8 cellular contexts compared by ENCODE assay signal in the genomic region with DNA sequence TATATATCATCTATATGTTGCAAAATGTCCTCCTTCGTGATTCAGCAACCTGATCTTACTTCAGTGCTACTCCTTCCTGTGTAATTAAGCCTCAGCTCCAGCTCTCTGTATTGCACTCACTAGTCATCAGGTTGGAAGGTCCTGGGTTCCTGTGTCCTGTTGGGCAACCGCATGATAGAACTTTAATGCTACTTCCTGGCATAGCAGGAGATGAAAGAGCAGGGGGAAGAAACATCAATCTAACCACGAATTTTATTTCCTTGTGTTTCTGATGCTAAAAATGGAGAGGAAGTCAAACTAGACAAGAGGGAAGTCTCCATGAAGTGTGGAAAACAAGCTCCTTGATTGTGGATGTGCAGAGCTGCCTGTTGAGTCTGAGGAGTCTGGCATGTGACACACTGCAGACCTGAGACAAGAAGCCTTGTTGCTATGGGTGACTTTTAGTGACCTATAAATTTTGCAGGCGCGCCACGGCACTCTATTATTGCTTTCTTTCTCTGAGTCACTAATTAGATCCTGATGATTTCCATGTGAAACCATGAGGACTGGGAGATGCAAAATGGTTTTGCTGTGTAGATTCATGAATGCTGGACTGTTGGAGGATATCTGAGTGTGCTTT. TPM values are rescaled to one million over a fixed set of nuclear protein-coding genes. Genes with fewer than 3 reads are reported as not detected.
DNase-seq lines count a peak whose midpoint lies in the region; ATAC-seq and TF ChIP-seq lines count a peak whose summit lies in the region.

No MANE protein-coding gene starts in this region.

- DNase-seq in activated CD8-positive, alpha-beta memory T cell treated with anti-CD3 and anti-CD28 coated beads, Interleukin-2, amount 10 ng/mL, durations not matched to agents 7 days and 5 days: peak; percentile 62
- no peak for DNase-seq in activated CD8-positive, alpha-beta memory T cell treated with anti-CD3 and anti-CD28 coated beads, Interleukin-2, amount 50 U/mL, for 48 hours
- DNase-seq in T-helper 22 cell (ENCODE audit: low read depth) (peak; percentile 36), fibroblast of the conjunctiva (ENCODE audit: low read depth) (peak; percentile 82), smooth muscle cell (lab: John Stamatoyannopoulos, UW; ENCODE audit: unreplicated experiment) (peak; percentile 15), ecto neural progenitor cell (ENCODE audit: low spot score) (no peak)

- WGBS in smooth muscle cell (ENCODE audit: low lambda C conversion rate): 10% methylated on average over 6 of the region's 6 CpGs

- H3K4me2 ChIP-seq in smooth muscle cell: peak overlapping the region; percentile 78

- peak overlapping the region; percentile 79 for H3K27ac Mint-ChIP-seq in activated CD8-positive, alpha-beta memory T cell treated with anti-CD3 and anti-CD28 coated beads, Interleukin-2, amount 10 ng/mL, durations not matched to agents 7 days and 5 days

- H3K9ac ChIP-seq in smooth muscle cell (ENCODE audit: low read depth): peak overlapping the region; percentile 79

- H3K9me3 ChIP-seq in smooth muscle cell (replicated peaks; ENCODE audit: low read depth): no peaks in the 10 kb centered on the region

- H3K27me3 Mint-ChIP-seq in activated CD8-positive, alpha-beta memory T cell treated with anti-CD3 and anti-CD28 coated beads, Interleukin-2, amount 10 ng/mL, durations not matched to agents 7 days and 5 days: no peaks in the 10 kb centered on the region

- no peak overlapping the region for H2AFZ ChIP-seq in smooth muscle cell (ENCODE audit: low read depth)

- peaks cover 6% of the 10 kb centered on the region for H3K4me1 ChIP-seq in smooth muscle cell (ENCODE audit: low read depth)

- no peaks in the 10 kb centered on the region for H3K27me3 ChIP-seq in smooth muscle cell (ENCODE audit: low read depth)

- H3K4me1 Mint-ChIP-seq in activated CD8-positive, alpha-beta memory T cell treated with anti-CD3 and anti-CD28 coated beads, Interleukin-2, amount 10 ng/mL, durations not matched to agents 7 days and 5 days: peaks cover 40% of the 10 kb centered on the region

- ATAC-seq in activated CD8-positive, alpha-beta memory T cell treated with anti-CD3 and anti-CD28 coated beads, Interleukin-2, amount 10 ng/mL, durations not matched to agents 7 days and 5 days: peak; percentile 82
- ATAC-seq in GM21529 (IDR thresholded peaks at IDR 0.05; ENCODE audit: unreplicated experiment): no peak
- ATAC-seq in GM18873 (IDR thresholded peaks at IDR 0.05; ENCODE audit: low FRiP score, unreplicated experiment): no peak

- H3K79me2 ChIP-seq in smooth muscle cell (ENCODE audit: low read depth): peaks cover 15% of the 10 kb centered on the region

- peaks cover 3% of the 10 kb centered on the region for H4K20me1 ChIP-seq in smooth muscle cell (ENCODE audit: low read depth)

- H3F3A ChIP-seq in smooth muscle cell (ENCODE audit: low read depth): peaks cover 23% of the 10 kb centered on the region

- H3K9me3 Mint-ChIP-seq in activated CD8-positive, alpha-beta memory T cell treated with anti-CD3 and anti-CD28 coated beads, Interleukin-2, amount 10 ng/mL, durations not matched to agents 7 days and 5 days (ENCODE audit: low read depth): no peaks in the 10 kb centered on the region

- peaks cover 67% of the 10 kb centered on the region for H3K36me3 Mint-ChIP-seq in activated CD8-positive, alpha-beta memory T cell treated with anti-CD3 and anti-CD28 coated beads, Interleukin-2, amount 10 ng/mL, durations not matched to agents 7 days and 5 days

- H3K4me3 ChIP-seq in smooth muscle cell: peak overlapping the region; percentile 23

- peak overlapping the region; percentile 11 for H3K4me3 Mint-ChIP-seq in activated CD8-positive, alpha-beta memory T cell treated with anti-CD3 and anti-CD28 coated beads, Interleukin-2, amount 10 ng/mL, durations not matched to agents 7 days and 5 days

- peak overlapping the region; percentile 96 for H3K27ac ChIP-seq in smooth muscle cell (ENCODE audit: low read depth)

- H3K36me3 ChIP-seq in smooth muscle cell (ENCODE audit: low read depth): peaks cover 3% of the 10 kb centered on the region

- CTCF ChIA-PET in activated CD8-positive, alpha-beta memory T cell treated with anti-CD3 and anti-CD28 coated beads, Interleukin-2, amount 10 ng/mL, durations not matched to agents 7 days and 5 days (lab: Charles Lee): interaction anchor here (0.8 to 1.7 kb wide), 6 partner anchors 11 to 44 kb away, joined by 3 to 5 read pairs (median 3); no protein-coding TSS in a partner anchor

- no peak for TF ChIP-seq CTCF in smooth muscle cell (IDR thresholded peaks at IDR 0.05; ENCODE audit: borderline replicate concordance, insufficient read depth, poor library complexity, severe bottlenecking)

RNA-seq across cellular contexts. Expression of a gene that starts 25.6 kb away (rescaled TPM):
- total RNA-seq in activated CD8-positive, alpha-beta memory T cell treated with anti-CD3 and anti-CD28 coated beads, Interleukin-2, amount 10 ng/mL, durations not matched to agents 7 days and 5 days: under 1 TPM in 1 of 2 experiments, not detected in 1; 0.09 TPM
- not detected in 2 replicates for total RNA-seq in smooth muscle cell
- 0.06 and 0.13 TPM in 2 replicates for polyA plus RNA-seq in smooth muscle cell

RNA-seq across cellular contexts. Expression of a gene that starts 27.4 kb away (rescaled TPM):
- 10 to 100 TPM; 86.6 to 93.4 TPM for total RNA-seq in activated CD8-positive, alpha-beta memory T cell treated with anti-CD3 and anti-CD28 coated beads, Interleukin-2, amount 10 ng/mL, durations not matched to agents 7 days and 5 days
- total RNA-seq in smooth muscle cell: 157 and 211 TPM in 2 replicates
- polyA plus RNA-seq in smooth muscle cell: 97.5 and 104 TPM in 2 replicates

RNA-seq across cellular contexts. Expression of a gene that starts 37.0 kb away (rescaled TPM):
- total RNA-seq in activated CD8-positive, alpha-beta memory T cell treated with anti-CD3 and anti-CD28 coated beads, Interleukin-2, amount 10 ng/mL, durations not matched to agents 7 days and 5 days: under 1 TPM; 0.09 to 0.38 TPM
- 0.31 TPM in 1 of 2 replicates, not detected in the other for total RNA-seq in smooth muscle cell
- polyA plus RNA-seq in smooth muscle cell: not detected in 2 replicates

Comparison
In these comparisons a context has a peak if more than half of its experiments do, and no peak if none do; other contexts are left out.
1. DNase-seq: peak in activated CD8-positive, alpha-beta memory T cell treated with anti-CD3 and anti-CD28 coated beads, Interleukin-2, amount 10 ng/mL, durations not matched to agents 7 days and 5 days (single experiment), T-helper 22 cell (single experiment), fibroblast of the conjunctiva (single experiment) and smooth muscle cell (single experiment); none in activated CD8-positive, alpha-beta memory T cell treated with anti-CD3 and anti-CD28 coated beads, Interleukin-2, amount 50 U/mL, for 48 hours (single experiment) and ecto neural progenitor cell (single experiment).